Comparison of ENCODE assay signal across 8 cellular contexts in the genomic region with DNA sequence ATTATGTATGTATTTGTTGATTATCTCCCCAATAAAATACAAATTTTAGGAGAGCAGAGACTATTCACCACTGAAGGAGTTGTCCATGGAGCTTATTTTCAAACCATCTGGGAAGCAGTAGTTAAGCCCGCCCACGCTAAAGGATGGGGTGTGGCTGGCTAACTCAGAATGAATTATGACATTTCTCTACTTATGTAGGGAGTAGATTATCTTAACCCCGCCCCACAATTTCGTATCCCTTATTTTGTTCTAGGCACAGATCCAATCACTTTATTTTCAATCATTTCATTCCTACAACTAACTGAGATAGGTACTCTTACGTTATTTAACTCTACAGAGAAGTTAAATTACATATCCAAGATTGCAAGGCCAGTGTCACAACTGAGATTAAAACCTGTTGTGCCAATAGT. TPM values are rescaled to one million over a fixed set of nuclear protein-coding genes. Genes with fewer than 3 reads are reported as not detected.
DNase-seq lines count a peak whose midpoint lies in the region; ATAC-seq, FAIRE-seq and TF ChIP-seq lines count a peak whose summit lies in the region.

No MANE protein-coding gene starts in this region.

- no peak for TF ChIP-seq EP300 in GM12878 (IDR thresholded peaks at IDR 0.05; ENCODE audit: borderline replicate concordance in 1 of 2, control insufficient read depth in 1 of 2, low read depth in 2 of 2, low read length in 2 of 2)

- RAD21 ChIA-PET in GM12878 (lab: Charles Lee; ENCODE audit: unreplicated experiment): interaction anchor here (1.9 to 4.1 kb wide), 2 partner anchors 37 to 172 kb away, joined by 9 to 18 read pairs; partner anchors contain the start of gene SDC1

- DNase-seq in H4 (ENCODE audit: low spot score): peak; percentile 39
- peak; percentile 56 for DNase-seq in NCI-H2171 (lab: John Stamatoyannopoulos, UW)
- no peak for DNase-seq in GM12878 (ENCODE audit: low read depth, low spot score)
- DNase-seq in kidney tubule cell (ENCODE audit: low spot score): peak; percentile 81
- peak; percentile 85 for DNase-seq in upper lobe of right lung

- in situ Hi-C loops in GM12878 (cut with MboI): no loop called here

- TF ChIP-seq CTCF in GM12878 (IDR thresholded peaks at IDR 0.05 in 2 of 3, conservative IDR thresholded peaks at IDR 0.05 in 1 of 3; ENCODE audit: control insufficient read depth in 2 of 3, extremely low read depth in 1 of 3, insufficient read depth in 1 of 3, low read depth in 3 of 3, low read length in 3 of 3) (no peak), upper lobe of right lung (IDR thresholded peaks at IDR 0.05) (no peak)

- no peak for FAIRE-seq in GM12878 (lab: Jason Lieb, UNC)

- H3K4me3 ChIP-seq in GM12878: peak overlapping the region; percentile 80; the same call in 1 of the 2 replicates
- peak overlapping the region; percentile 84 for H3K4me3 ChIP-seq in upper lobe of right lung

- no peak overlapping the region for H3K9ac ChIP-seq in GM12878 (ENCODE audit: control insufficient read depth, insufficient read depth, low read length)

- H3K79me2 ChIP-seq in GM12878 (ENCODE audit: control insufficient read depth, insufficient read depth, low read length): peaks cover 35% of the 10 kb centered on the region

- H3K4me1 ChIP-seq in GM12878 (ENCODE audit: control insufficient read depth, insufficient read depth, low read length) (0 out of 2 replicates have a peak, but pooled peaks cover 11% of the 10 kb centered on the region), upper lobe of right lung (peaks cover 30% of the 10 kb centered on the region)

- H3K27me3 ChIP-seq in GM12878 (replicated peaks in 1 of 2; ENCODE audit: control insufficient read depth in 2 of 2, insufficient read depth in 2 of 2, low read length in 1 of 2) (no peaks in the 10 kb centered on the region; a peak in 1 of 4 replicates), upper lobe of right lung (no peaks in the 10 kb centered on the region)

- H3K4me2 ChIP-seq in GM12878 (ENCODE audit: control insufficient read depth, insufficient read depth): peak overlapping the region; percentile 26

- no peak for TF ChIP-seq RAD21 in GM12878 (IDR thresholded peaks at IDR 0.05; ENCODE audit: insufficient read depth, low read depth, low read length)

- H3K36me3 ChIP-seq in GM12878 (ENCODE audit: control insufficient read depth in 2 of 2, insufficient read depth in 2 of 2, low read length in 1 of 2) (no peaks in the 10 kb centered on the region), upper lobe of right lung (no peaks in the 10 kb centered on the region)

- H3K27ac ChIP-seq in GM12878 (ENCODE audit: control insufficient read depth, insufficient read depth) (no peak overlapping the region), upper lobe of right lung (peak overlapping the region; percentile 98)

- BruUV-seq in GM12878 (replicated peaks; lab: Mats Ljungman, UMichigan): no TSS peak

- intact Hi-C loops in GM12878 (cut with micrococcal nuclease; ENCODE audit: unreplicated experiment) (loop anchor here (5.0 kb wide), 1 partner anchor 151 kb away; the partner anchor contains the start of gene TTC32), upper lobe of right lung (cut with DNase I) (no loop called here)

- H3K9me3 ChIP-seq in GM12878 (replicated peaks; ENCODE audit: control insufficient read depth, insufficient read depth, low read length) (no peaks in the 10 kb centered on the region), upper lobe of right lung (no peaks in the 10 kb centered on the region)

- CTCF ChIA-PET in GM12878 (lab: Yijun Ruan, JAX): interaction anchor here (0.6 to 3.1 kb wide), 3 partner anchors 38 to 239 kb away, joined by 3 to 17 read pairs (median 4); no protein-coding TSS in a partner anchor

- H4K20me1 ChIP-seq in GM12878 (ENCODE audit: control insufficient read depth, insufficient read depth): no peaks in the 10 kb centered on the region

- 46% methylated on average over 5 of the region's 5 CpGs for WGBS in GM12878 (ENCODE audit: insufficient coverage, insufficient replicate concordance, low lambda C conversion rate, missing lambda C conversion rate)

- POLR2A ChIA-PET in GM12878 (lab: Charles Lee): interaction anchor here (1.5 to 4.2 kb wide), 3 partner anchors 9 to 151 kb away, joined by 3 to 17 read pairs (median 6); partner anchors contain the start of gene TTC32

- SMC1A ChIA-PET in GM12878 (lab: Charles Lee; ENCODE audit: uncharacterized antibody, unreplicated experiment): interaction anchor here (1.1 to 2.1 kb wide), 5 partner anchors 9 to 236 kb away, joined by 3 to 11 read pairs (median 5); no protein-coding TSS in a partner anchor

- H2AFZ ChIP-seq in GM12878 (ENCODE audit: control insufficient read depth, low read depth, low read length): peak overlapping the region; percentile 100; the same call in 1 of the 2 replicates

- TF ChIP-seq POLR2A in GM12878 (IDR thresholded peaks at IDR 0.05; ENCODE audit: low read depth, low read length): no peak

- ATAC-seq in GM12878: no peak
- ATAC-seq in upper lobe of right lung: peak; percentile 48
- ATAC-seq in HG03159 (IDR thresholded peaks at IDR 0.05; ENCODE audit: unreplicated experiment): no peak
- ATAC-seq in GM21529 (IDR thresholded peaks at IDR 0.05; ENCODE audit: unreplicated experiment): no peak
- ATAC-seq in HG02623 (IDR thresholded peaks at IDR 0.05; ENCODE audit: unreplicated experiment): no peak

TF ChIP-seq in GM12878, 131 proteins besides CTCF, POLR2A, EP300 and RAD21:
- TF ChIP-seq BACH1 (IDR thresholded peaks at IDR 0.05; ENCODE audit: borderline replicate concordance): no peak
- peak in 1 of 2 experiments; percentile 62; a peak in 2 of 3 replicates for TF ChIP-seq EGR1 (IDR thresholded peaks at IDR 0.05; ENCODE audit: borderline replicate concordance in 1 of 2, low read depth in 2 of 2, low read length in 2 of 2)

RNA-seq across cellular contexts. Expression of gene LAPTM4A, which starts 1.4 kb away (rescaled TPM):
- 104 and 119 TPM in 2 replicates for total RNA-seq in H4 (2014; rRNA removed; shearing (Covaris generic))
- 20.7 and 23.4 TPM in 2 replicates for total RNA-seq in GM12878 (2013; cell fraction: nucleolus; rRNA removed)
- total RNA-seq in GM12878 (2014; rRNA removed) (17.8 and 21.2 TPM in 2 replicates), GM12878 (2014; rRNA removed; fragmentation: Illumina TruSeq; extraction: Trizol) (23.9 and 25.6 TPM in 2 replicates), GM12878 (2021) (26.9 and 27.2 TPM in 2 replicates), upper lobe of right lung (245 TPM)
- polyA plus RNA-seq in GM12878 (2011; ENCODE audit: low read depth): 21.4 TPM
- polyA plus RNA-seq in GM12878 (2011; rRNA removed) (107 and 126 TPM in 2 replicates), GM12878 (2014; fragmentation: Illumina TruSeq; extraction: Trizol) (38.5 and 52.1 TPM in 2 replicates), GM12878 (2014; fragmentation: Nextera tagmentation; extraction: Ambion mirVana) (10 to 100 TPM; 77.2 to 87.8 TPM), GM12878 (2014; rRNA removed) (22.8 and 24.7 TPM in 2 replicates), GM12878 (2016; fragmentation: Nextera tagmentation; extraction: Ambion mirVana) (10 to 100 TPM; 53.1 to 62.2 TPM)
- 51.1 and 59.2 TPM in 2 replicates for polyA plus RNA-seq in GM12878 (2011; cell fraction: cytosol; rRNA removed)
- 28.9 and 29.4 TPM in 2 replicates for polyA plus RNA-seq in GM12878 (2011; cell fraction: nucleus; rRNA removed)
- polyA plus RNA-seq in GM12878 (2012): 40.6 and 45.5 TPM in 2 replicates
- polyA minus RNA-seq in GM12878 (2011; rRNA and poly(A)+ RNA removed): 36.8 and 56.5 TPM in 2 replicates
- 13.4 and 15.2 TPM in 2 replicates for polyA minus RNA-seq in GM12878 (2011; cell fraction: cytosol; rRNA and poly(A)+ RNA removed)
- polyA minus RNA-seq in GM12878 (2011; cell fraction: nucleus; rRNA and poly(A)+ RNA removed): 13.2 and 14.4 TPM in 2 replicates

RNA-seq across cellular contexts. Expression of gene MATN3, which starts 40.4 kb away (rescaled TPM):
- total RNA-seq in H4 (2014; rRNA removed; shearing (Covaris generic)): 0.14 and 0.46 TPM in 2 replicates
- total RNA-seq in GM12878 (2013; cell fraction: nucleolus; rRNA removed): not detected in 2 replicates
- not detected in 2 replicates for total RNA-seq in GM12878 (2014; rRNA removed)
- not detected in 2 replicates for total RNA-seq in GM12878 (2014; rRNA removed; fragmentation: Illumina TruSeq; extraction: Trizol)
- not detected in 2 replicates for total RNA-seq in GM12878 (2021)
- not detected for polyA plus RNA-seq in GM12878 (2011; ENCODE audit: low read depth)
- not detected in 2 replicates for polyA plus RNA-seq in GM12878 (2011; rRNA removed)
- not detected in 2 replicates for polyA plus RNA-seq in GM12878 (2011; cell fraction: cytosol; rRNA removed)
- polyA plus RNA-seq in GM12878 (2011; cell fraction: nucleus; rRNA removed): not detected in 2 replicates
- polyA plus RNA-seq in GM12878 (2012): not detected in 2 replicates
- polyA plus RNA-seq in GM12878 (2014; fragmentation: Illumina TruSeq; extraction: Trizol): not detected in 2 replicates
- polyA plus RNA-seq in GM12878 (2014; fragmentation: Nextera tagmentation; extraction: Ambion mirVana): not detected
- not detected in 2 replicates for polyA plus RNA-seq in GM12878 (2014; rRNA removed)
- polyA plus RNA-seq in GM12878 (2016; fragmentation: Nextera tagmentation; extraction: Ambion mirVana): under 1 TPM in 1 of 2 experiments, not detected in 1; 0.09 TPM
- polyA minus RNA-seq in GM12878 (2011; rRNA and poly(A)+ RNA removed): not detected in 2 replicates
- not detected in 2 replicates for polyA minus RNA-seq in GM12878 (2011; cell fraction: cytosol; rRNA and poly(A)+ RNA removed)
- not detected in 2 replicates for polyA minus RNA-seq in GM12878 (2011; cell fraction: nucleus; rRNA and poly(A)+ RNA removed)
- 11.7 TPM for total RNA-seq in upper lobe of right lung
